Comparison of ENCODE assay signal across 24 cellular contexts in genomic region chr4:80155286-80155982, GRCh38. TPM values are rescaled to one million over a fixed set of nuclear protein-coding genes. Genes with fewer than 3 reads are reported as not detected.
A peak's percentile ranks its signal among the peaks of the same experiment; 100 is the strongest.
DNase-seq lines count a peak whose midpoint lies in the region; ATAC-seq and TF ChIP-seq lines count a peak whose summit lies in the region.
"Had no signal": no experiment of that assay in that cellular context is flagged by ENCODE, and none has a peak within 500 bp of the region (broad histone marks: within the 10 kb centered on the region; RNA-seq: fewer than 3 reads in every experiment).

No MANE protein-coding gene starts in this region.

- ATAC-seq in PC-3 (peak; percentile 54), GM18858 (IDR thresholded peaks at IDR 0.05; ENCODE audit: unreplicated experiment) (no peak)
- ATAC-seq: right cardiac atrium had no signal

- H3K9me3 ChIP-seq in PC-3 (ENCODE audit: low read length) = no peaks in the 10 kb centered on the region
- H3K9me3 ChIP-seq: suprapubic skin had no signal

- H3K4me3 Mint-ChIP-seq in activated CD4-positive, alpha-beta memory T cell treated with anti-CD3 and anti-CD28 coated beads for 36 hours = no peak overlapping the region
- H3K4me3 Mint-ChIP-seq: brain; neural progenitor cell; stimulated activated memory B cell treated with anti-CD40 and anti-IgM and Interleukin-4, amounts not matched to agents 10 μg/mL and 1 μg/mL and 100 μg/mL, for 72 hours had no signal

- H3K27me3 Mint-ChIP-seq in activated CD4-positive, alpha-beta memory T cell treated with anti-CD3 and anti-CD28 coated beads for 36 hours = no peaks in the 10 kb centered on the region
- H3K27me3 Mint-ChIP-seq: stimulated activated memory B cell treated with anti-CD40 and anti-IgM and Interleukin-4, amounts not matched to agents 10 μg/mL and 1 μg/mL and 100 μg/mL, for 72 hours had no signal

- BruUV-seq in PC-3 (replicated peaks; lab: Mats Ljungman, UMichigan) = no TSS peak

- peaks cover 13% of the 10 kb centered on the region for H3K4me1 ChIP-seq in PC-3 (ENCODE audit: insufficient read depth, low read length)
- H3K4me1 ChIP-seq: neural progenitor cell, suprapubic skin had no signal

- CTCF ChIA-PET in PC-3 (lab: Charles Lee) = interaction anchor here (0.7 kb wide), 1 partner anchor 17 kb away, joined by 3 read pairs; no protein-coding TSS in a partner anchor
- CTCF ChIA-PET in activated CD4-positive, alpha-beta memory T cell treated with anti-CD3 and anti-CD28 coated beads for 36 hours (lab: Charles Lee) = interaction anchor here (0.6 to 3.4 kb wide), 6 partner anchors 18 to 1359 kb away, joined by 3 to 18 read pairs (median 6); no protein-coding TSS in a partner anchor

- no peak overlapping the region for H3K4me3 ChIP-seq in PC-3 (ENCODE audit: low read length)
- H3K4me3 ChIP-seq: heart right ventricle, lung, neural progenitor cell, suprapubic skin had no signal

- H3K79me2 ChIP-seq in PC-3 (ENCODE audit: low read length) = no peaks in the 10 kb centered on the region

- DNase-seq in DMS 273 treated with DMSO at 0.1 percent for 48 hours (lab: John Stamatoyannopoulos, UW) = peak; percentile 65
- DNase-seq in HCEC 1CT = peak; percentile 7
- DNase-seq in PC-3 = peak; percentile 9
- peak; percentile 46 for DNase-seq in fibroblast of gingiva (ENCODE audit: low read depth)
- no peak for DNase-seq in activated CD4-positive, alpha-beta memory T cell treated with anti-CD3 and anti-CD28 coated beads for 36 hours
- no peak for DNase-seq in activated naive CD4-positive, alpha-beta T cell (lab: John Stamatoyannopoulos, UW)
- DNase-seq: activated CD4-positive, CD25-positive, alpha-beta regulatory T cell treated with anti-CD3 and anti-CD28 coated beads, Interleukin-2, amount 50 U/mL, for 72 hours; activated CD8-positive, alpha-beta memory T cell treated with anti-CD3 and anti-CD28 coated beads for 24 hours; activated gamma-delta T cell; C1 segment of cervical spinal cord; heart right ventricle; Karpas-422; NCI-H226; NCI-H774; right cardiac atrium; stimulated activated CD4-positive, alpha-beta T cell treated with anti-CD3 and anti-CD28 coated beads, Interleukin-12 subunit alpha, Interleukin-12 subunit beta, amount 100 ng/mL, for 4 hours; stimulated activated CD4-positive, alpha-beta T cell treated with anti-CD3 and anti-CD28 coated beads, Interleukin-4, amount 100 ng/mL, for 24 hours had no signal

- no peaks in the 10 kb centered on the region for H3K36me3 ChIP-seq in PC-3 (ENCODE audit: low read depth, low read length)
- H3K36me3 ChIP-seq: heart right ventricle, neural progenitor cell, suprapubic skin had no signal

- no peaks in the 10 kb centered on the region for H3K36me3 Mint-ChIP-seq in activated CD4-positive, alpha-beta memory T cell treated with anti-CD3 and anti-CD28 coated beads for 36 hours
- H3K36me3 Mint-ChIP-seq: brain, neural progenitor cell had no signal

- H3K27ac ChIP-seq in PC-3 (ENCODE audit: low read length) = peak overlapping the region; percentile 58
- H3K27ac ChIP-seq: heart right ventricle, neural progenitor cell, suprapubic skin had no signal

- no peaks in the 10 kb centered on the region for H3F3A ChIP-seq in PC-3 (ENCODE audit: low read length, unreplicated experiment)

- no peak overlapping the region for H2AFZ ChIP-seq in PC-3 (ENCODE audit: low read length)
- H2AFZ ChIP-seq: neural progenitor cell had no signal

- no peaks in the 10 kb centered on the region for H3K9me3 Mint-ChIP-seq in activated CD4-positive, alpha-beta memory T cell treated with anti-CD3 and anti-CD28 coated beads for 36 hours

- peaks cover 20% of the 10 kb centered on the region for H3K4me1 Mint-ChIP-seq in activated CD4-positive, alpha-beta memory T cell treated with anti-CD3 and anti-CD28 coated beads for 36 hours (ENCODE audit: low read depth)
- H3K4me1 Mint-ChIP-seq: neural progenitor cell had no signal

- no peaks in the 10 kb centered on the region for H3K27me3 ChIP-seq in PC-3 (ENCODE audit: low read length)
- H3K27me3 ChIP-seq: heart right ventricle, neural progenitor cell, suprapubic skin had no signal

- no peaks in the 10 kb centered on the region for H4K20me1 ChIP-seq in PC-3 (ENCODE audit: low read length)

- TF ChIP-seq CTCF in PC-3 (conservative IDR thresholded peaks at IDR 0.05; ENCODE audit: low read depth, low read length) = no peak

- POLR2A ChIA-PET in PC-3 (lab: Charles Lee; ENCODE audit: unreplicated experiment) = no interaction called here
- POLR2A ChIA-PET in activated CD4-positive, alpha-beta memory T cell treated with anti-CD3 and anti-CD28 coated beads for 36 hours (lab: Charles Lee) = interaction anchor here (1.6 kb wide), 1 partner anchor 17 kb away, joined by 12 read pairs; no protein-coding TSS in a partner anchor

- intact Hi-C loops in PC-3 (cut with micrococcal nuclease) = no loop called here
- intact Hi-C loops in activated CD4-positive, alpha-beta memory T cell treated with anti-CD3 and anti-CD28 coated beads for 36 hours (cut with micrococcal nuclease) = no loop called here

- H3K27ac Mint-ChIP-seq in activated CD4-positive, alpha-beta memory T cell treated with anti-CD3 and anti-CD28 coated beads for 36 hours = no peak overlapping the region
- H3K27ac Mint-ChIP-seq: neural progenitor cell had no signal

- H3K9ac ChIP-seq in PC-3 (ENCODE audit: low read length) = peak overlapping the region; percentile 44
- H3K9ac ChIP-seq: neural progenitor cell had no signal

- no peaks in the 10 kb centered on the region for H3K9me2 ChIP-seq in PC-3 (replicated peaks; ENCODE audit: low read length)

- 0 out of 2 replicates have a peak overlapping the region, but pooled peaks have one; percentile 22 for H3K4me2 ChIP-seq in PC-3 (ENCODE audit: low read length)
- H3K4me2 ChIP-seq: neural progenitor cell had no signal

RNA-seq across cellular contexts. Expression of gene PRDM8, which starts 41.9 kb away (rescaled TPM):
- 8.9 and 9.4 TPM in 2 replicates for total RNA-seq in PC-3 (2014; rRNA removed)
- 1 to 10 TPM; 3.0 to 4.3 TPM for total RNA-seq in activated CD4-positive, alpha-beta memory T cell treated with anti-CD3 and anti-CD28 coated beads for 36 hours
- total RNA-seq: H1 had no signal

Comparison
In these comparisons a context has a peak if more than half of its experiments do, and no peak if none do; other contexts are left out.
1. DNase-seq: peak in DMS 273 treated with DMSO at 0.1 percent for 48 hours (single experiment), HCEC 1CT (single experiment), PC-3 (single experiment) and fibroblast of gingiva (single experiment); none in activated CD4-positive, alpha-beta memory T cell treated with anti-CD3 and anti-CD28 coated beads for 36 hours (single experiment) and activated naive CD4-positive, alpha-beta T cell (0 of 4).